In genomic region chr19:55063492-55063843, GRCh38 we compare ENCODE assay signal across 9 cellular contexts. TPM values are rescaled to one million over a fixed set of nuclear protein-coding genes. Genes with fewer than 3 reads are reported as not detected.
A peak's percentile ranks its signal among the peaks of the same experiment; 100 is the strongest.
DNase-seq lines count a peak whose midpoint lies in the region; ATAC-seq and TF ChIP-seq lines count a peak whose summit lies in the region.
"Had no signal": no experiment of that assay in that cellular context is flagged by ENCODE, and none has a peak within 500 bp of the region (broad histone marks: within the 10 kb centered on the region; RNA-seq: fewer than 3 reads in every experiment).

No MANE protein-coding gene starts in this region.

- peaks cover 7 to 18% (median 10%) of the 10 kb centered on the region in 4 donors for H3K36me3 ChIP-seq in stomach

- TF ChIP-seq EP300 in stomach (IDR thresholded peaks at IDR 0.05): no peak

- H3K27me3 ChIP-seq in stomach: peaks cover 0 to 27% (median 0%) of the 10 kb centered on the region in 3 donors

- peaks cover 16% of the 10 kb centered on the region for H3K27me3 Mint-ChIP-seq in activated CD4-positive, alpha-beta memory T cell treated with anti-CD3 and anti-CD28 coated beads for 36 hours
- H3K27me3 Mint-ChIP-seq in activated CD4-positive, alpha-beta memory T cell treated with anti-CD3 and anti-CD28 coated beads, Interleukin-2, amount 10 ng/mL, durations not matched to agents 7 days and 5 days: peaks cover 28% of the 10 kb centered on the region
- H3K27me3 Mint-ChIP-seq in activated naive CD8-positive, alpha-beta T cell: peaks cover 19% of the 10 kb centered on the region
- peaks cover 16% of the 10 kb centered on the region for H3K27me3 Mint-ChIP-seq in memory B cell

- H3K36me3 Mint-ChIP-seq in activated CD4-positive, alpha-beta memory T cell treated with anti-CD3 and anti-CD28 coated beads for 36 hours: peaks cover 8% of the 10 kb centered on the region
- peaks cover 12% of the 10 kb centered on the region for H3K36me3 Mint-ChIP-seq in activated CD4-positive, alpha-beta memory T cell treated with anti-CD3 and anti-CD28 coated beads, Interleukin-2, amount 10 ng/mL, durations not matched to agents 7 days and 5 days (ENCODE audit: low read depth)
- H3K36me3 Mint-ChIP-seq in activated naive CD8-positive, alpha-beta T cell: peaks cover 2% of the 10 kb centered on the region
- peaks cover 9% of the 10 kb centered on the region for H3K36me3 Mint-ChIP-seq in memory B cell

- peak overlapping the region; percentile 74 to 93 (median 80) for H3K4me3 ChIP-seq in stomach

- peak overlapping the region; percentile 80 for H3K4me3 Mint-ChIP-seq in activated CD4-positive, alpha-beta memory T cell treated with anti-CD3 and anti-CD28 coated beads for 36 hours
- H3K4me3 Mint-ChIP-seq in activated CD4-positive, alpha-beta memory T cell treated with anti-CD3 and anti-CD28 coated beads, Interleukin-2, amount 10 ng/mL, durations not matched to agents 7 days and 5 days: no peak overlapping the region
- H3K4me3 Mint-ChIP-seq in activated naive CD8-positive, alpha-beta T cell: peak overlapping the region; percentile 52
- peak overlapping the region; percentile 86 for H3K4me3 Mint-ChIP-seq in memory B cell

- H3K27ac ChIP-seq in stomach: peak overlapping the region in 4 of 5 donors; percentile 78 to 85 (median 84)

- H3K4me1 ChIP-seq in stomach: peaks cover 9 to 24% (median 19%) of the 10 kb centered on the region in 4 donors

- H3K9me3 Mint-ChIP-seq in activated CD4-positive, alpha-beta memory T cell treated with anti-CD3 and anti-CD28 coated beads for 36 hours: no peaks in the 10 kb centered on the region
- H3K9me3 Mint-ChIP-seq in activated CD4-positive, alpha-beta memory T cell treated with anti-CD3 and anti-CD28 coated beads, Interleukin-2, amount 10 ng/mL, durations not matched to agents 7 days and 5 days: no peaks in the 10 kb centered on the region
- H3K9me3 Mint-ChIP-seq in activated naive CD8-positive, alpha-beta T cell (ENCODE audit: low read depth): no peaks in the 10 kb centered on the region
- H3K9me3 Mint-ChIP-seq in memory B cell: peaks cover 4% of the 10 kb centered on the region

- intact Hi-C loops in activated CD4-positive, alpha-beta memory T cell treated with anti-CD3 and anti-CD28 coated beads for 36 hours (cut with micrococcal nuclease): loop anchor here (1.0 kb wide), 2 partner anchors 18 to 57 kb away; no protein-coding TSS in a partner anchor
- intact Hi-C loops in stomach (cut with DNase I; ENCODE audit: low total_unique reads): no loop called here

- TF ChIP-seq POLR2A in stomach (IDR thresholded peaks at IDR 0.05): no peak

- POLR2A ChIA-PET in activated CD4-positive, alpha-beta memory T cell treated with anti-CD3 and anti-CD28 coated beads for 36 hours (lab: Charles Lee): interaction anchor here (0.6 kb wide), 1 partner anchor 506 kb away, joined by 3 read pairs; no protein-coding TSS in a partner anchor
- POLR2A ChIA-PET in activated CD4-positive, alpha-beta memory T cell treated with anti-CD3 and anti-CD28 coated beads, Interleukin-2, amount 10 ng/mL, durations not matched to agents 7 days and 5 days (lab: Charles Lee): interaction anchor here (0.6 to 3.1 kb wide), 9 partner anchors 9 to 593 kb away, joined by 3 to 18 read pairs (median 5); partner anchors contain the start of gene PPP1R12C

- DNase-seq in activated CD4-positive, alpha-beta memory T cell treated with anti-CD3 and anti-CD28 coated beads for 36 hours: no peak
- DNase-seq in activated CD4-positive, alpha-beta memory T cell treated with anti-CD3 and anti-CD28 coated beads, Interleukin-2, amount 10 ng/mL, durations not matched to agents 7 days and 5 days: no peak
- DNase-seq in memory B cell (ENCODE audit: low spot score in 2 of 2): no peak
- no peak for DNase-seq in stomach
- no peak for DNase-seq in middle frontal gyrus (ENCODE audit: extremely low spot score, low spot score)
- DNase-seq in A172 (ENCODE audit: low spot score): no peak
- no peak for DNase-seq in NCI-H1105 (lab: John Stamatoyannopoulos, UW)

- peaks cover 8% of the 10 kb centered on the region for H3K4me1 Mint-ChIP-seq in activated CD4-positive, alpha-beta memory T cell treated with anti-CD3 and anti-CD28 coated beads for 36 hours (ENCODE audit: low read depth)
- peaks cover 18% of the 10 kb centered on the region for H3K4me1 Mint-ChIP-seq in activated CD4-positive, alpha-beta memory T cell treated with anti-CD3 and anti-CD28 coated beads, Interleukin-2, amount 10 ng/mL, durations not matched to agents 7 days and 5 days
- H3K4me1 Mint-ChIP-seq in activated naive CD8-positive, alpha-beta T cell (ENCODE audit: low read depth): peaks cover 13% of the 10 kb centered on the region
- peaks cover 4% of the 10 kb centered on the region for H3K4me1 Mint-ChIP-seq in memory B cell

- no peak for TF ChIP-seq CTCF in stomach (IDR thresholded peaks at IDR 0.05)

- CTCF ChIA-PET in activated CD4-positive, alpha-beta memory T cell treated with anti-CD3 and anti-CD28 coated beads for 36 hours (lab: Charles Lee): interaction anchor here (0.6 to 1.2 kb wide), 2 partner anchors 17 to 26 kb away, joined by 3 to 5 read pairs; no protein-coding TSS in a partner anchor
- CTCF ChIA-PET in activated CD4-positive, alpha-beta memory T cell treated with anti-CD3 and anti-CD28 coated beads, Interleukin-2, amount 10 ng/mL, durations not matched to agents 7 days and 5 days (lab: Charles Lee): interaction anchor here (0.8 to 1.9 kb wide), 6 partner anchors 13 to 320 kb away, joined by 3 to 14 read pairs (median 3); no protein-coding TSS in a partner anchor

- no peak overlapping the region for H3K27ac Mint-ChIP-seq in activated CD4-positive, alpha-beta memory T cell treated with anti-CD3 and anti-CD28 coated beads for 36 hours
- H3K27ac Mint-ChIP-seq in activated CD4-positive, alpha-beta memory T cell treated with anti-CD3 and anti-CD28 coated beads, Interleukin-2, amount 10 ng/mL, durations not matched to agents 7 days and 5 days: no peak overlapping the region
- no peak overlapping the region for H3K27ac Mint-ChIP-seq in activated naive CD8-positive, alpha-beta T cell
- peak overlapping the region; percentile 45 for H3K27ac Mint-ChIP-seq in memory B cell

- H3K9me3 ChIP-seq in stomach: no peaks in the 10 kb centered on the region

- 68 to 88% (median 79%) methylated on average over 3 of the region's 3 CpGs for WGBS in stomach, 5 donors

- no peak for ATAC-seq in memory B cell (ENCODE audit: low read depth)

RNA-seq across cellular contexts. Expression of gene RDH13, which starts 0.5 kb away (rescaled TPM):
- 10 to 100 TPM; 11.0 to 12.8 TPM for total RNA-seq in activated CD4-positive, alpha-beta memory T cell treated with anti-CD3 and anti-CD28 coated beads for 36 hours
- total RNA-seq in activated CD4-positive, alpha-beta memory T cell treated with anti-CD3 and anti-CD28 coated beads, Interleukin-2, amount 10 ng/mL, durations not matched to agents 7 days and 5 days: 10 to 100 TPM; 15.3 to 15.5 TPM
- total RNA-seq in stomach: 100 to 1,000 TPM in 1 of 5 donors, 10 to 100 TPM in 4; 20.6 to 124 (median 28.8) TPM
- polyA plus RNA-seq in stomach: 10 to 100 TPM; 13.1 to 22.0 (median 20.3) TPM
- 10.0 and 11.2 TPM in 2 replicates for total RNA-seq in A172 (2014; rRNA removed; shearing (Covaris generic))

RNA-seq across cellular contexts. Expression of gene EPS8L1, which starts 12.2 kb away (rescaled TPM):
- 1 to 10 TPM; 2.2 to 2.7 TPM for total RNA-seq in activated CD4-positive, alpha-beta memory T cell treated with anti-CD3 and anti-CD28 coated beads for 36 hours
- total RNA-seq in activated CD4-positive, alpha-beta memory T cell treated with anti-CD3 and anti-CD28 coated beads, Interleukin-2, amount 10 ng/mL, durations not matched to agents 7 days and 5 days: 1 to 10 TPM; 6.9 to 7.6 TPM
- total RNA-seq in stomach: 100 to 1,000 TPM in 3 of 5 donors, 10 to 100 TPM in 2; 32.3 to 303 (median 114) TPM
- polyA plus RNA-seq in stomach: 100 to 1,000 TPM in 1 of 3 donors, 10 to 100 TPM in 2; 82.3 to 320 (median 87.5) TPM
- total RNA-seq in A172 (2014; rRNA removed; shearing (Covaris generic)): 4.0 and 9.8 TPM in 2 replicates

RNA-seq across cellular contexts. Expression of gene GP6, which starts 25.4 kb away (rescaled TPM):
- not detected for total RNA-seq in activated CD4-positive, alpha-beta memory T cell treated with anti-CD3 and anti-CD28 coated beads for 36 hours
- under 1 TPM in 1 of 2 experiments, not detected in 1; 0.18 TPM for total RNA-seq in activated CD4-positive, alpha-beta memory T cell treated with anti-CD3 and anti-CD28 coated beads, Interleukin-2, amount 10 ng/mL, durations not matched to agents 7 days and 5 days
- total RNA-seq in stomach: 1 to 10 TPM in 1 of 5 donors, not detected in 4; 3.5 TPM
- under 1 TPM in 1 of 3 donors, not detected in 2; 0.43 TPM for polyA plus RNA-seq in stomach
- 0.07 and 0.48 TPM in 2 replicates for total RNA-seq in A172 (2014; rRNA removed; shearing (Covaris generic))
- total RNA-seq: subcutaneous adipose tissue had no signal

RNA-seq across cellular contexts. Expression of gene PPP1R12C, which starts 54.0 kb away (rescaled TPM):
- 10 to 100 TPM; 62.7 to 73.2 TPM for total RNA-seq in activated CD4-positive, alpha-beta memory T cell treated with anti-CD3 and anti-CD28 coated beads for 36 hours
- total RNA-seq in activated CD4-positive, alpha-beta memory T cell treated with anti-CD3 and anti-CD28 coated beads, Interleukin-2, amount 10 ng/mL, durations not matched to agents 7 days and 5 days: 100 to 1,000 TPM; 132 to 134 TPM
- 100 to 1,000 TPM in 4 of 5 donors, 10 to 100 TPM in 1; 52.7 to 261 (median 167) TPM for total RNA-seq in stomach
- polyA plus RNA-seq in stomach: 100 to 1,000 TPM in 1 of 3 donors, 10 to 100 TPM in 2; 77.0 to 136 (median 82.6) TPM
- total RNA-seq in A172 (2014; rRNA removed; shearing (Covaris generic)): 85.7 and 87.4 TPM in 2 replicates
